In the genomic region with DNA sequence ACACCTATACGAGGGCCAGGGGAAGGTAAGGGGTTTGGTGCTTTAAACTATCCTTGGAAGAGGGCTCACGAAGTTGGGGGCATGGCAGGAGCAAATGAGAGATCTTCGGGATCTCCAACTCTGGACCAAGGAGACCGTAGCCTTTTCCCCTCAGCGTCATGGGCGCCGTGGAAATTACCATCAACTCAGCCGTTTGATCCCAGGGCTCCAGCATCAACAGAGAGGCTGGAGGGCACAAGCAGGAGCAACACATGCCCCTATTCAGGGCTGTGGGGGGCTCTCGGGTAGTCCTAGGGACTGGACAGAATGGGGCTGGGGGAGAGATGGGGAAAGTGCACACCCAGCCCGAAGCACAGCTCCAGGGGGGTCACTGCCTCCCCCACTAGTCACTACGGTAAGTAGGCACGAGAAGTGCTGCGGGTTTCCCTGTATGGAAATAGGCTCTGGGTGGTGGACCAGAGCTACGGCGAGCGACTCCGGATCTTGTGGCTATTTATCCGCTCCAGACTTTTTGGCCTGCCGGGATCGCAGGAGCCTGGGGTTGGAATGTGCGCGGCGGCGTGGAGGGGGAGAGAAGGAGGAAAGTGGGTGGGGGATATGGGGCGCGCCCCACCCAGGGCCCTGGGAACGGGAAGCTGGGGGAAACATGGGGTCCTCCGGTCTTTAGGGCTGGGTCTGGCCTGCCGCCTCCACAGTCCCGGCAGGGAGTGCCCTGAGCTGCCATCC, we compare ENCODE assay signal across 8 cellular contexts. TPM values are rescaled to one million over a fixed set of nuclear protein-coding genes. Genes with fewer than 3 reads are reported as not detected.
DNase-seq lines count a peak whose midpoint lies in the region; ATAC-seq and TF ChIP-seq lines count a peak whose summit lies in the region.

No MANE protein-coding gene starts in this region.

- peak overlapping the region; percentile 99 for H2AFZ ChIP-seq in osteoblast (ENCODE audit: low read length)

- H3K79me2 ChIP-seq in osteoblast (ENCODE audit: insufficient read depth, low read length): peaks cover 44% of the 10 kb centered on the region

- peaks cover 0 to 27% of the 10 kb centered on the region in 2 donors for H3K36me3 ChIP-seq in adrenal gland (replicated peaks in 1 of 2)
- peaks cover 36% of the 10 kb centered on the region for H3K36me3 ChIP-seq in osteoblast (ENCODE audit: insufficient read depth, low read length)

- intact Hi-C loops in adrenal gland (cut with DNase I) (no loop called here), cardiac septum (cut with DNase I) (loop anchor here (1.0 to 5.0 kb wide), 5 partner anchors 29 to 144 kb away; partner anchors contain the start of genes C3orf62, DALRD3, QARS1 and QRICH1)

- peaks cover 26% of the 10 kb centered on the region for H4K20me1 ChIP-seq in osteoblast (ENCODE audit: insufficient read depth, low read length)

- peak overlapping the region; percentile 99 for H3K4me2 ChIP-seq in osteoblast (ENCODE audit: insufficient read depth, low read length)

- peak; percentile 37 to 59 for TF ChIP-seq POLR2A in adrenal gland (IDR thresholded peaks at IDR 0.05)

- no peaks in the 10 kb centered on the region for H3K9me3 ChIP-seq in adrenal gland (replicated peaks in 1 of 3)
- H3K9me3 ChIP-seq in osteoblast (ENCODE audit: low read depth, low read length): no peaks in the 10 kb centered on the region

- no peak for ATAC-seq in GM18861 (IDR thresholded peaks at IDR 0.05; ENCODE audit: unreplicated experiment)
- no peak for ATAC-seq in HG03342 (IDR thresholded peaks at IDR 0.05; ENCODE audit: unreplicated experiment)

- H3K27ac ChIP-seq in adrenal gland: peak overlapping the region; percentile 75 to 96 (median 83)
- H3K27ac ChIP-seq in osteoblast (ENCODE audit: low read depth, low read length): peak overlapping the region; percentile 88

- DNase-seq in DMS 273 treated with DMSO at 0.1 percent for 48 hours (lab: John Stamatoyannopoulos, UW) (peak; percentile 10), NCI-H1048 (lab: John Stamatoyannopoulos, UW) (peak; percentile 64), adrenal gland (peak; percentile 82 to 92 (median 88)), cardiac septum (ENCODE audit: low spot score) (peak; percentile 92), osteoblast (ENCODE audit: insufficient read length, low spot score, missing footprints) (peak; percentile 98)
- no peak for DNase-seq in stimulated activated CD4-positive, alpha-beta T cell treated with anti-CD3 and anti-CD28 coated beads, Interleukin-1b, Interleukin-23, amount 100 ng/mL, for 48 hours

- H3K27me3 ChIP-seq in adrenal gland (no peaks in the 10 kb centered on the region), osteoblast (ENCODE audit: insufficient read depth, low read length) (peaks cover 4% of the 10 kb centered on the region)

- no peak for TF ChIP-seq CTCF in adrenal gland (IDR thresholded peaks at IDR 0.05)
- TF ChIP-seq CTCF in osteoblast (IDR thresholded peaks at IDR 0.05; ENCODE audit: extremely low read depth, low read depth, low read length): no peak

- WGBS in adrenal gland, 4 donors: 1 to 3% (median 2%) methylated on average over 21 to 30 of the region's 30 CpGs

- peaks cover 11 to 28% of the 10 kb centered on the region in 2 donors for H3K4me1 ChIP-seq in adrenal gland (replicated peaks in 1 of 2)
- H3K4me1 ChIP-seq in osteoblast (ENCODE audit: insufficient read depth, low read length): peaks cover 16% of the 10 kb centered on the region

- H3K4me3 ChIP-seq in adrenal gland: peak overlapping the region in 3 of 4 donors; percentile 59 to 92 (median 65)
- peak overlapping the region; percentile 99 for H3K4me3 ChIP-seq in osteoblast (ENCODE audit: insufficient read depth, low read length)

RNA-seq across cellular contexts. Expression of gene LAMB2, which starts 0.5 kb away (rescaled TPM):
- total RNA-seq in adrenal gland (1,000 to 10,000 TPM in 3 of 8 donors, 100 to 1,000 TPM in 5; 490 to 1,423 (median 859) TPM), cardiac septum (788 TPM), osteoblast (355 and 450 TPM in 2 replicates)
- polyA plus RNA-seq in adrenal gland: 1,000 to 10,000 TPM in 2 of 3 donors, 100 to 1,000 TPM in 1; 346 to 1,805 (median 1,141) TPM

RNA-seq across cellular contexts. Expression of gene USP19, which starts 12.8 kb away (rescaled TPM):
- 100 to 1,000 TPM in 2 of 8 donors, 10 to 100 TPM in 6; 64.0 to 744 (median 88.2) TPM for total RNA-seq in adrenal gland
- polyA plus RNA-seq in adrenal gland: 10 to 100 TPM; 26.1 to 43.4 (median 27.8) TPM
- 58.5 TPM for total RNA-seq in cardiac septum
- 37.1 and 49.6 TPM in 2 replicates for total RNA-seq in osteoblast

RNA-seq across cellular contexts. Expression of gene QARS1, which starts 28.8 kb away (rescaled TPM):
- total RNA-seq in adrenal gland: 100 to 1,000 TPM; 183 to 326 (median 272) TPM
- 100 to 1,000 TPM; 144 to 534 (median 353) TPM for polyA plus RNA-seq in adrenal gland
- total RNA-seq in cardiac septum: 149 TPM
- total RNA-seq in osteoblast: 360 and 416 TPM in 2 replicates

RNA-seq across cellular contexts. Expression of gene CCDC71, which starts 32.7 kb away (rescaled TPM):
- 10 to 100 TPM; 23.5 to 46.4 (median 33.9) TPM for total RNA-seq in adrenal gland
- polyA plus RNA-seq in adrenal gland: 10 to 100 TPM; 13.4 to 17.7 (median 15.7) TPM
- total RNA-seq in cardiac septum: 11.4 TPM
- 19.2 and 22.8 TPM in 2 replicates for total RNA-seq in osteoblast

RNA-seq across cellular contexts. Expression of gene KLHDC8B, which starts 38.0 kb away (rescaled TPM):
- total RNA-seq in adrenal gland: 100 to 1,000 TPM; 195 to 501 (median 247) TPM
- polyA plus RNA-seq in adrenal gland: 100 to 1,000 TPM; 127 to 226 (median 171) TPM
- 132 TPM for total RNA-seq in cardiac septum
- 16.6 and 18.3 TPM in 2 replicates for total RNA-seq in osteoblast
